In the genomic region with DNA sequence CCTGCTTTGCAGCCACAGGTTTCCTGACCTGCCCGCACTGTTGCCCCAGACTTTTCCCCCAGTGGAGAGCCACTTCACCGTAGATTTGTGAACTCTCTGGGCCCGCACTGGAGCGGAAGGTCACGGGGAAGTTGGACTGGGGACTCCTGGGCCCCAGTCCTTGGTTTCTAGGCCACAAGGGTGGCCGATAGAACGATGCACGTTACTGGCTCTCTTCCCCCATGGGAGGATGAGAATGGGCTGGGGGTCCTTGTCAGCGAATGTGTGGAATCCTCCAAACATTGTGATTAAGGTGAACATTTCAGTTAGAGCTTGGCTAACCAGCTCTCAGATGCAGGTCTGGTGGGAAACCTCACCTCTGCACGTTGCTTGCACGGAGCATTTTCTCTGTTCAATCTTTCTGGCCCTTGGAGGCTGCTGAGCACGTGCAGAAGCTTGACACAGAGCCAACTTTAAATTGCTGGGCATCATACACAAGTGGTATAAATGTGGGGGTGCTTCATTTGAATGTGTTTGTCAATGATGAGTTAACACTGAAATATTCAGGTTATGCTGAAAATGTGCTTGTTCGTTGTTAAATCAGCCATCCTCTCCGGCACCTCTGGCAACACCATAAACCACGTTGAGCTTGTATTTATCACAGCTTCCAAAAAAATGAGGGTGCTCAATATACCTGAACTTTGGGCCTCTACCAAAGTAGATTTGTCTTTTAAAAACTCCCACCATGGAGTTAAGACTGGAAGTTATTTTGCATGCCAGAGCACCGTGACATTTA, we compare ENCODE assay signal across 8 cellular contexts. TPM values are rescaled to one million over a fixed set of nuclear protein-coding genes. Genes with fewer than 3 reads are reported as not detected.
DNase-seq lines count a peak whose midpoint lies in the region; ATAC-seq, FAIRE-seq and TF ChIP-seq lines count a peak whose summit lies in the region.

No MANE protein-coding gene starts in this region.

- H3K36me3 Mint-ChIP-seq in activated naive CD4-positive, alpha-beta T cell treated with anti-CD3 and anti-CD28 coated beads, Interleukin-2, amount 50 U/mL, for 72 hours, result peaks cover 5 to 12% of the 10 kb centered on the region in 2 donors

- TF ChIP-seq CTCF in 22Rv1 (IDR thresholded peaks at IDR 0.05), result no peak

- no peaks in the 10 kb centered on the region for H3K9me3 Mint-ChIP-seq in activated naive CD4-positive, alpha-beta T cell treated with anti-CD3 and anti-CD28 coated beads, Interleukin-2, amount 50 U/mL, for 72 hours

- intact Hi-C loops in Right ventricle myocardium superior (cut with DNase I), result loop anchor here (5.0 kb wide), 1 partner anchor 377 kb away; no protein-coding TSS in a partner anchor

- peak; percentile 52 for FAIRE-seq in G401.6 (lab: Jason Lieb, UNC)

- DNase-seq in NCI-H226, result peak; percentile 98
- DNase-seq in activated naive CD4-positive, alpha-beta T cell treated with anti-CD3 and anti-CD28 coated beads, Interleukin-2, amount 50 U/mL, for 72 hours (ENCODE audit: low spot score in 2 of 2), result no peak
- DNase-seq in Right ventricle myocardium superior, result no peak
- DNase-seq in pons (ENCODE audit: low spot score), result peak; percentile 43

- ATAC-seq in HG02884 (IDR thresholded peaks at IDR 0.05; ENCODE audit: unreplicated experiment) (peak; percentile 5), Right ventricle myocardium superior (ENCODE audit: poor library complexity) (peak; percentile 58), HG03457 (IDR thresholded peaks at IDR 0.05; ENCODE audit: unreplicated experiment) (no peak)
- peak in 1 of 2 donors; percentile 5 for ATAC-seq in activated naive CD4-positive, alpha-beta T cell treated with anti-CD3 and anti-CD28 coated beads, Interleukin-2, amount 50 U/mL, for 72 hours

- H3K27ac ChIP-seq in 22Rv1, result peak overlapping the region; percentile 83

- H3K27ac Mint-ChIP-seq in activated naive CD4-positive, alpha-beta T cell treated with anti-CD3 and anti-CD28 coated beads, Interleukin-2, amount 50 U/mL, for 72 hours, result peak overlapping the region; percentile 92 to 95

RNA-seq across cellular contexts. Expression of a gene that starts 1.0 kb away (rescaled TPM):
- 10 to 100 TPM; 11.2 to 27.0 TPM for total RNA-seq in activated naive CD4-positive, alpha-beta T cell treated with anti-CD3 and anti-CD28 coated beads, Interleukin-2, amount 50 U/mL, for 72 hours
- 40.1 TPM for total RNA-seq in Right ventricle myocardium superior

RNA-seq across cellular contexts. Expression of a gene that starts 40.8 kb away (rescaled TPM):
- total RNA-seq in activated naive CD4-positive, alpha-beta T cell treated with anti-CD3 and anti-CD28 coated beads, Interleukin-2, amount 50 U/mL, for 72 hours, result not detected
- total RNA-seq in Right ventricle myocardium superior, result not detected

Comparison
In these comparisons a context has a peak if more than half of its experiments do, and no peak if none do; other contexts are left out.
1. DNase-seq: peak in NCI-H226 (single experiment) and pons (single experiment); none in activated naive CD4-positive, alpha-beta T cell treated with anti-CD3 and anti-CD28 coated beads, Interleukin-2, amount 50 U/mL, for 72 hours (0 of 2) and Right ventricle myocardium superior (single experiment).